In the genomic region with DNA sequence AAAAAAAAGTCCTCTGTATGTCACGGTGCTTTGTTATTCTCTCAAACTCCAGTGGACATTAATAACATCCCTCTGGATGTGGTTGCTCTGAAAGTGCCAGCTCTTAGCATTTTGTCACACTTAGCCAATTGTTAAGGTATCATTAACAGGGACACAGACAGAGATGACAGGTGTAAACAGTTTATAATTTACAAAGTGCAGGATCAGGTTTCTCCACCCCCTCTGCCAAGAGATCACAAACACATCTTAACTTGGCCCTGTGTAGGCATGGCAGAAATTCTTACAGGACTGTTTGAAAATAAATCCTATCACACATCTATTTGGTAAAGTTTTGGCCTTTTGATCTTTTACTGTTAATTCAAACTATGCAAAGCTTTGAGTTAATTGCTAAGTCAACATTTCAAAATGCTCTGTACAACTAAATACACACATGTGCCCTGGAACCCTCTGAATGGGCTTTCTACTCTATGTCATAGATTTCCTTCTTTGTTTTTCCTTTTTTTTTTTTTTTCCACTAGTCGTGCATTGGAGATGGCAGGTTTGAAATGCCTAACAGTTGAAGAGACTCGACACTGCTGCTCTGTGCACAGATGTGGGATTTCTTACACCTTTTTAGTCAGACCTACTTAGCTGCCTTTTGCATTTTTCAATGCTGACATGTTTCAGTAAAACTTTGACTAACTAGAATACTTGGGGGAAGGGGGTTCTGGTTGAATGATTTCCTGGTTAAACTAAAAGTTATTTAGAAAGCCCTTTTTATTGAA, we compare ENCODE assay signal across 13 cellular contexts. TPM values are rescaled to one million over a fixed set of nuclear protein-coding genes. Genes with fewer than 3 reads are reported as not detected.
DNase-seq lines count a peak whose midpoint lies in the region; ATAC-seq lines count a peak whose summit lies in the region.
"Had no signal": no experiment of that assay in that cellular context is flagged by ENCODE, and none has a peak within 500 bp of the region (broad histone marks: within the 10 kb centered on the region; RNA-seq: fewer than 3 reads in every experiment).

No MANE protein-coding gene starts in this region.

- H3K9ac ChIP-seq in mesenchymal stem cell (ENCODE audit: low read length): no peak overlapping the region

- no peaks in the 10 kb centered on the region for H3K27me3 ChIP-seq in mesenchymal stem cell (ENCODE audit: control insufficient read depth in 1 of 2, insufficient read depth in 1 of 2, low read length in 2 of 2)
- H3K27me3 ChIP-seq: thyroid gland had no signal

- H3K27ac ChIP-seq in mesenchymal stem cell (ENCODE audit: low read length, poor library complexity, severe bottlenecking): peak overlapping the region; percentile 87
- H3K27ac ChIP-seq: thyroid gland had no signal

- H2BK12ac ChIP-seq in mesenchymal stem cell (ENCODE audit: low read length in 2 of 2): no peak overlapping the region

- no peak overlapping the region for H4K8ac ChIP-seq in mesenchymal stem cell (ENCODE audit: low read length)

- H2BK120ac ChIP-seq in mesenchymal stem cell (ENCODE audit: low read depth, low read length): no peak overlapping the region

- no peak overlapping the region for H3K14ac ChIP-seq in mesenchymal stem cell (ENCODE audit: low read length in 2 of 2)

- no peak overlapping the region for H3K4me3 Mint-ChIP-seq in stimulated activated effector memory CD8-positive, alpha-beta T cell treated with anti-CD3 and anti-CD28 coated beads, Interleukin-12 subunit alpha, Interleukin-12 subunit beta, amount 100 ng/mL, for 72 hours
- H3K4me3 Mint-ChIP-seq: CD4-positive, alpha-beta T cell had no signal

- H3K9me3 Mint-ChIP-seq in stimulated activated effector memory CD8-positive, alpha-beta T cell treated with anti-CD3 and anti-CD28 coated beads, Interleukin-12 subunit alpha, Interleukin-12 subunit beta, amount 100 ng/mL, for 72 hours: no peaks in the 10 kb centered on the region
- H3K9me3 Mint-ChIP-seq: CD4-positive, alpha-beta T cell had no signal

- no peak overlapping the region for H3K4me2 ChIP-seq in mesenchymal stem cell (ENCODE audit: low read length, poor library complexity, severe bottlenecking)

- no peak overlapping the region for H2BK15ac ChIP-seq in mesenchymal stem cell (ENCODE audit: low read depth, poor library complexity, severe bottlenecking)

- no peak overlapping the region for H3K4me3 ChIP-seq in mesenchymal stem cell (ENCODE audit: insufficient read depth in 1 of 2, low read depth in 1 of 2, low read length in 2 of 2)
- H3K4me3 ChIP-seq: thyroid gland had no signal

- H4K91ac ChIP-seq in mesenchymal stem cell (ENCODE audit: low read length): no peak overlapping the region

- whole genome bisulfite sequencing in mesenchymal stem cell: 88% methylated on average over 1 of the region's 3 CpGs

- H3K36me3 Mint-ChIP-seq in stimulated activated effector memory CD8-positive, alpha-beta T cell treated with anti-CD3 and anti-CD28 coated beads, Interleukin-12 subunit alpha, Interleukin-12 subunit beta, amount 100 ng/mL, for 72 hours: no peaks in the 10 kb centered on the region

- no peak overlapping the region for H3K27ac Mint-ChIP-seq in stimulated activated effector memory CD8-positive, alpha-beta T cell treated with anti-CD3 and anti-CD28 coated beads, Interleukin-12 subunit alpha, Interleukin-12 subunit beta, amount 100 ng/mL, for 72 hours
- H3K27ac Mint-ChIP-seq: CD4-positive, alpha-beta T cell had no signal

- peak overlapping the region; percentile 35 for H2BK5ac ChIP-seq in mesenchymal stem cell (ENCODE audit: low read depth, low read length, poor library complexity, severe bottlenecking)

- peak; percentile 34 for ATAC-seq in GM18858 (IDR thresholded peaks at IDR 0.05; ENCODE audit: unreplicated experiment)
- ATAC-seq in HG03139 (IDR thresholded peaks at IDR 0.05; ENCODE audit: unreplicated experiment): peak; percentile 77
- ATAC-seq in stimulated activated effector memory CD8-positive, alpha-beta T cell treated with anti-CD3 and anti-CD28 coated beads, Interleukin-12 subunit alpha, Interleukin-12 subunit beta, amount 100 ng/mL, for 72 hours: no peak

- no peak overlapping the region for H3K18ac ChIP-seq in mesenchymal stem cell (ENCODE audit: low read depth in 1 of 2, low read length in 2 of 2)

- H3K23ac ChIP-seq in mesenchymal stem cell (ENCODE audit: low read length in 2 of 2): no peak overlapping the region

- no peaks in the 10 kb centered on the region for H3K9me3 ChIP-seq in mesenchymal stem cell (ENCODE audit: control insufficient read depth, low read length)
- H3K9me3 ChIP-seq: thyroid gland had no signal

- H3K36me3 ChIP-seq in mesenchymal stem cell (ENCODE audit: control insufficient read depth in 1 of 2, insufficient read depth in 2 of 2, low read depth in 1 of 2, low read length in 2 of 2): no peaks in the 10 kb centered on the region
- H3K36me3 ChIP-seq: thyroid gland had no signal

- DNase-seq in NCI-H510A treated with DMSO at 0.1 percent for 48 hours (lab: John Stamatoyannopoulos, UW) (peak; percentile 50), mesenchymal stem cell (no peak), T-helper 1 cell (no peak), cortex of kidney (lab: John Stamatoyannopoulos, UW) (no peak)
- no peak for DNase-seq in stimulated activated effector memory CD8-positive, alpha-beta T cell treated with anti-CD3 and anti-CD28 coated beads, Interleukin-12 subunit alpha, Interleukin-12 subunit beta, amount 100 ng/mL, for 72 hours (ENCODE audit: low spot score in 2 of 2)
- DNase-seq in activated T-cell treated with anti-CD3 and anti-CD28 coated beads, Interleukin-2, amount 50 U/mL, for 48 hours: no peak
- DNase-seq: activated CD8-positive, alpha-beta memory T cell treated with anti-CD3 and anti-CD28 coated beads, Interleukin-2, amount 50 U/mL, for 48 hours; CD4-positive, alpha-beta T cell; IMR-90; SHP77 treated with DMSO at 0.1 percent for 48 hours; thyroid gland had no signal

- H2AFZ ChIP-seq in mesenchymal stem cell (ENCODE audit: low read depth, low read length): no peak overlapping the region

- H3K4me1 ChIP-seq in mesenchymal stem cell (ENCODE audit: control insufficient read depth, insufficient read depth, low read depth, low read length): peaks cover 18% of the 10 kb centered on the region

- peaks cover 10% of the 10 kb centered on the region for H3K79me1 ChIP-seq in mesenchymal stem cell (replicated peaks; ENCODE audit: low read length, poor library complexity, severe bottlenecking)

- H3K4me1 Mint-ChIP-seq in stimulated activated effector memory CD8-positive, alpha-beta T cell treated with anti-CD3 and anti-CD28 coated beads, Interleukin-12 subunit alpha, Interleukin-12 subunit beta, amount 100 ng/mL, for 72 hours: no peaks in the 10 kb centered on the region

- H2AK5ac ChIP-seq in mesenchymal stem cell (ENCODE audit: low read length, severe bottlenecking): peak overlapping the region; percentile 41

- H3K4ac ChIP-seq in mesenchymal stem cell (ENCODE audit: low read depth in 1 of 2, low read length in 2 of 2): no peak overlapping the region

RNA-seq across cellular contexts. Expression of a gene that starts 41.7 kb away (rescaled TPM):
- 8.8 TPM for polyA plus RNA-seq in mesenchymal stem cell (2013, experiment 1 of 2)
- 8.0 TPM for polyA plus RNA-seq in mesenchymal stem cell (2013, experiment 2 of 2)
